In genomic region chr17:63701477-63702222, GRCh38 we compare ENCODE assay signal across 8 cellular contexts. TPM values are rescaled to one million over a fixed set of nuclear protein-coding genes. Genes with fewer than 3 reads are reported as not detected.
A peak's percentile ranks its signal among the peaks of the same experiment; 100 is the strongest.
DNase-seq lines count a peak whose midpoint lies in the region; ATAC-seq and TF ChIP-seq lines count a peak whose summit lies in the region.

No MANE protein-coding gene starts in this region.

- H3K4me3 ChIP-seq in SU-DHL-6 (ENCODE audit: insufficient read depth, low read length, poor library complexity, severe bottlenecking): peak overlapping the region; percentile 45

- peak overlapping the region; percentile 99 for H3K9ac ChIP-seq in SU-DHL-6 (ENCODE audit: low read length)

- no peaks in the 10 kb centered on the region for H3K27me3 ChIP-seq in SU-DHL-6 (ENCODE audit: low read length)

- H3K9me2 ChIP-seq in SU-DHL-6 (replicated peaks; ENCODE audit: insufficient read depth, low read length): no peaks in the 10 kb centered on the region

- CTCF ChIA-PET in GM10248 (lab: Yijun Ruan, JAX): interaction anchor here (0.9 to 1.7 kb wide), 7 partner anchors 8 to 276 kb away, joined by 3 to 5 read pairs (median 4); partner anchors contain the start of gene DDX42

- POLR2A ChIA-PET in GM10248 (lab: Yijun Ruan, JAX): interaction anchor here (0.6 to 1.5 kb wide), 3 partner anchors 9 to 1219 kb away, joined by 3 to 7 read pairs (median 3); no protein-coding TSS in a partner anchor

- peak; percentile 9 to 10 for ATAC-seq in stimulated activated naive B cell treated with anti-CD40 and anti-IgM and Interleukin-4, amounts not matched to agents 10 μg/mL and 1 μg/mL and 100 μg/mL, for 72 hours (replicated peaks)
- ATAC-seq in HG02610 (IDR thresholded peaks at IDR 0.05; ENCODE audit: unreplicated experiment): no peak

- H3K9me3 Mint-ChIP-seq in mesothelial cell of epicardium: no peaks in the 10 kb centered on the region
- no peaks in the 10 kb centered on the region for H3K9me3 Mint-ChIP-seq in stimulated activated naive B cell treated with anti-CD40 and anti-IgM and Interleukin-4, amounts not matched to agents 10 μg/mL and 1 μg/mL and 100 μg/mL, for 72 hours

- peaks cover 37% of the 10 kb centered on the region for H3F3A ChIP-seq in SU-DHL-6 (ENCODE audit: insufficient read depth)

- no peaks in the 10 kb centered on the region for H4K20me1 ChIP-seq in SU-DHL-6 (ENCODE audit: low read depth, low read length)

- peaks cover 22% of the 10 kb centered on the region for H3K4me1 Mint-ChIP-seq in mesothelial cell of epicardium
- H3K4me1 Mint-ChIP-seq in stimulated activated naive B cell treated with anti-CD40 and anti-IgM and Interleukin-4, amounts not matched to agents 10 μg/mL and 1 μg/mL and 100 μg/mL, for 72 hours: peaks cover 49 to 76% of the 10 kb centered on the region in 2 donors

- peak overlapping the region; percentile 65 for H3K4me3 Mint-ChIP-seq in mesothelial cell of epicardium
- H3K4me3 Mint-ChIP-seq in stimulated activated naive B cell treated with anti-CD40 and anti-IgM and Interleukin-4, amounts not matched to agents 10 μg/mL and 1 μg/mL and 100 μg/mL, for 72 hours: peak overlapping the region; percentile 88 to 90

- H3K27ac Mint-ChIP-seq in mesothelial cell of epicardium: peak overlapping the region; percentile 72
- H3K27ac Mint-ChIP-seq in stimulated activated naive B cell treated with anti-CD40 and anti-IgM and Interleukin-4, amounts not matched to agents 10 μg/mL and 1 μg/mL and 100 μg/mL, for 72 hours: peak overlapping the region; percentile 97

- peaks cover 4% of the 10 kb centered on the region for H3K36me3 Mint-ChIP-seq in mesothelial cell of epicardium
- peaks cover 39 to 58% of the 10 kb centered on the region in 2 donors for H3K36me3 Mint-ChIP-seq in stimulated activated naive B cell treated with anti-CD40 and anti-IgM and Interleukin-4, amounts not matched to agents 10 μg/mL and 1 μg/mL and 100 μg/mL, for 72 hours

- H3K4me2 ChIP-seq in SU-DHL-6 (ENCODE audit: low read depth, low read length, poor library complexity, severe bottlenecking): peak overlapping the region; percentile 93

- H3K36me3 ChIP-seq in SU-DHL-6 (ENCODE audit: low read length): no peaks in the 10 kb centered on the region; the same call in 1 of the 2 replicates

- peak overlapping the region; percentile 98 for H3K27ac ChIP-seq in SU-DHL-6 (ENCODE audit: low read depth, low read length)

- peaks cover 12% of the 10 kb centered on the region for H3K79me2 ChIP-seq in SU-DHL-6 (ENCODE audit: insufficient read depth, low read length)

- peak; percentile 74 for DNase-seq in GM10248 (ENCODE audit: extremely low spot score)
- peak; percentile 49 for DNase-seq in activated naive CD8-positive, alpha-beta T cell treated with anti-CD3 and anti-CD28 coated beads, Interleukin-2, amount 50 U/mL, for 16 hours (ENCODE audit: low read depth, low spot score)
- DNase-seq in mesothelial cell of epicardium (ENCODE audit: low spot score in 2 of 2, unreplicated experiment in 2 of 2): no peak
- no peak for DNase-seq in stimulated activated naive B cell treated with anti-CD40 and anti-IgM and Interleukin-4, amounts not matched to agents 10 μg/mL and 1 μg/mL and 100 μg/mL, for 72 hours
- DNase-seq in NCI-H526 treated with DMSO at 0.1 percent for 48 hours (lab: John Stamatoyannopoulos, UW): no peak
- DNase-seq in DMS53 (lab: John Stamatoyannopoulos, UW): no peak

- no peaks in the 10 kb centered on the region for H3K9me3 ChIP-seq in SU-DHL-6 (ENCODE audit: insufficient read depth, low read length)

- TF ChIP-seq CTCF in GM10248 (IDR thresholded peaks at IDR 0.05; ENCODE audit: control extremely low read depth, extremely low read depth, low read depth, missing control alignments) (no peak), SU-DHL-6 (IDR thresholded peaks at IDR 0.05; ENCODE audit: insufficient read depth, low read length, poor library complexity, severe bottlenecking) (no peak), mesothelial cell of epicardium (IDR thresholded peaks at IDR 0.05; ENCODE audit: unreplicated experiment) (no peak)

- no peaks in the 10 kb centered on the region for H3K27me3 Mint-ChIP-seq in mesothelial cell of epicardium (ENCODE audit: low read depth)
- no peaks in the 10 kb centered on the region for H3K27me3 Mint-ChIP-seq in stimulated activated naive B cell treated with anti-CD40 and anti-IgM and Interleukin-4, amounts not matched to agents 10 μg/mL and 1 μg/mL and 100 μg/mL, for 72 hours

- H2AFZ ChIP-seq in SU-DHL-6 (ENCODE audit: low read depth, low read length, severe bottlenecking): no peak overlapping the region

RNA-seq across cellular contexts. Expression of gene LIMD2, which starts 1.7 kb away (rescaled TPM):
- total RNA-seq in mesothelial cell of epicardium: 76.5 to 79.3 TPM (median 77.0 TPM) in 3 replicates

RNA-seq across cellular contexts. Expression of gene STRADA, which starts 39.9 kb away (rescaled TPM):
- total RNA-seq in mesothelial cell of epicardium: 57.2 to 62.9 TPM (median 62.3 TPM) in 3 replicates

Comparison
In these comparisons a context has a peak if more than half of its experiments do, and no peak if none do; other contexts are left out.
1. DNase-seq: peak in GM10248 (single experiment) and activated naive CD8-positive, alpha-beta T cell treated with anti-CD3 and anti-CD28 coated beads, Interleukin-2, amount 50 U/mL, for 16 hours (single experiment); none in mesothelial cell of epicardium (0 of 2), stimulated activated naive B cell treated with anti-CD40 and anti-IgM and Interleukin-4, amounts not matched to agents 10 μg/mL and 1 μg/mL and 100 μg/mL, for 72 hours (single experiment), NCI-H526 treated with DMSO at 0.1 percent for 48 hours (single experiment) and DMS53 (single experiment).